In genomic region chr22:42610211-42610610, GRCh38 we compare ENCODE assay signal across 11 cellular contexts. TPM values are rescaled to one million over a fixed set of nuclear protein-coding genes. Genes with fewer than 3 reads are reported as not detected.
DNase-seq lines count a peak whose midpoint lies in the region; ATAC-seq and TF ChIP-seq lines count a peak whose summit lies in the region.
"Had no signal": no experiment of that assay in that cellular context is flagged by ENCODE, and none has a peak within 500 bp of the region (broad histone marks: within the 10 kb centered on the region; RNA-seq: fewer than 3 reads in every experiment).

No MANE protein-coding gene starts in this region.

- TF ChIP-seq CTCF in heart right ventricle (IDR thresholded peaks at IDR 0.05): no peak
- TF ChIP-seq CTCF in right atrium auricular region (IDR thresholded peaks at IDR 0.05): no peak
- TF ChIP-seq CTCF in cardiac fibroblast (IDR thresholded peaks at IDR 0.05; ENCODE audit: low read depth, low read length): no peak
- TF ChIP-seq CTCF in upper lobe of right lung (IDR thresholded peaks at IDR 0.05): no peak

- H3K9me3 ChIP-seq in heart right ventricle (no peaks in the 10 kb centered on the region), right atrium auricular region (no peaks in the 10 kb centered on the region), mesodermal cell (ENCODE audit: control insufficient read depth, low read length) (no peaks in the 10 kb centered on the region), upper lobe of right lung (no peaks in the 10 kb centered on the region)

- H3K27ac ChIP-seq in heart right ventricle (peak overlapping the region in 6 of 10 donors; percentile 33 to 74 (median 65)), right atrium auricular region (no peak overlapping the region), mesodermal cell (ENCODE audit: low read depth, low read length, severe bottlenecking) (peak overlapping the region; percentile 39), upper lobe of right lung (peak overlapping the region; percentile 73)
- H3K27ac ChIP-seq: parathyroid adenoma had no signal

- intact Hi-C loops in heart right ventricle (cut with DNase I) (loop anchor here in 1 of 10 donors (10.0 kb wide), 1 partner anchor 95 kb away; the partner anchor contains the start of gene RRP7A), upper lobe of right lung (cut with DNase I) (no loop called here)

- WGBS in heart right ventricle, 2 donors: 56 to 65% methylated on average over 5 of the region's 5 CpGs
- WGBS in mesodermal cell (ENCODE audit: insufficient coverage in 2 of 2), 2 experiments: 95 to 100% methylated on average over 4 to 5 of the region's 5 CpGs

- DNase-seq in heart right ventricle (no peak), right atrium auricular region (ENCODE audit: low spot score) (no peak), cardiac fibroblast (ENCODE audit: low read depth in 2 of 2) (peak; percentile 19 to 37), upper lobe of right lung (no peak), NOMO-1 treated with DMSO at 0.1 percent for 48 hours (lab: John Stamatoyannopoulos, UW; ENCODE audit: unreplicated experiment) (no peak)
- DNase-seq: activated T-cell treated with anti-CD3 and anti-CD28 coated beads, Interleukin-2, amount 50 U/mL, for 4 hours; NCI-H2029 had no signal

- H3K4me3 ChIP-seq in heart right ventricle (no peak overlapping the region), right atrium auricular region (no peak overlapping the region), cardiac fibroblast (replicated peaks in 1 of 2; ENCODE audit: low read depth in 2 of 2, low read length in 2 of 2) (no peak overlapping the region), mesodermal cell (ENCODE audit: extremely low read depth, insufficient read depth, low read length, poor library complexity, severe bottlenecking) (no peak overlapping the region), upper lobe of right lung (no peak overlapping the region)

- no peaks in the 10 kb centered on the region for H3K27me3 ChIP-seq in heart right ventricle
- H3K27me3 ChIP-seq in right atrium auricular region: no peaks in the 10 kb centered on the region
- no peaks in the 10 kb centered on the region for H3K27me3 ChIP-seq in upper lobe of right lung

- H3K4me1 ChIP-seq in heart right ventricle (peaks cover 12 to 70% (median 65%) of the 10 kb centered on the region in 9 donors), right atrium auricular region (peaks cover 0 to 60% of the 10 kb centered on the region in 2 donors), mesodermal cell (ENCODE audit: control insufficient read depth, insufficient read depth, low read length, poor library complexity, severe bottlenecking) (peaks cover 46% of the 10 kb centered on the region), upper lobe of right lung (peaks cover 53% of the 10 kb centered on the region)

- ATAC-seq in heart right ventricle (no peak), upper lobe of right lung (no peak), GM21381 (IDR thresholded peaks at IDR 0.05; ENCODE audit: unreplicated experiment) (no peak), GM19463 (IDR thresholded peaks at IDR 0.05; ENCODE audit: unreplicated experiment) (no peak)
- ATAC-seq: activated T-cell treated with anti-CD3 and anti-CD28 coated beads, Interleukin-2, amount 50 U/mL, for 4 hours had no signal

- H3K36me3 ChIP-seq in heart right ventricle (peaks cover 0 to 51% (median 4%) of the 10 kb centered on the region in 9 donors), right atrium auricular region (no peaks in the 10 kb centered on the region), mesodermal cell (ENCODE audit: control insufficient read depth, insufficient read depth, low read length) (peaks cover 53% of the 10 kb centered on the region), upper lobe of right lung (peaks cover 19% of the 10 kb centered on the region)

RNA-seq across cellular contexts. Expression of gene POLDIP3, which starts 4.5 kb away (rescaled TPM):
- total RNA-seq in heart right ventricle (10 to 100 TPM; 27.2 to 42.6 (median 33.6) TPM), right atrium auricular region (10 to 100 TPM; 20.2 to 29.5 TPM), upper lobe of right lung (66.9 TPM)
- polyA plus RNA-seq in heart right ventricle: 10 to 100 TPM; 11.9 to 32.6 TPM
- polyA plus RNA-seq in mesodermal cell (2013, experiment 1 of 2): 68.9 TPM
- 57.8 TPM for polyA plus RNA-seq in mesodermal cell (2013, experiment 2 of 2)

RNA-seq across cellular contexts. Expression of gene ATP5MGL, which starts 30.2 kb away (rescaled TPM):
- total RNA-seq in heart right ventricle (1 to 10 TPM in 1 of 10 donors, under 1 TPM in 9; 0.32 to 1.2 (median 0.50) TPM), right atrium auricular region (not detected), upper lobe of right lung (1.0 TPM)
- polyA plus RNA-seq in heart right ventricle: not detected
- polyA plus RNA-seq in mesodermal cell (2013, experiment 1 of 2): not detected
- not detected for polyA plus RNA-seq in mesodermal cell (2013, experiment 2 of 2)

RNA-seq across cellular contexts. Expression of gene CYB5R3, which starts 39.0 kb away (rescaled TPM):
- total RNA-seq in heart right ventricle (100 to 1,000 TPM; 261 to 633 (median 312) TPM), right atrium auricular region (100 to 1,000 TPM; 265 to 288 TPM), upper lobe of right lung (251 TPM)
- 100 to 1,000 TPM in 1 of 2 donors, 10 to 100 TPM in 1; 91.9 to 303 TPM for polyA plus RNA-seq in heart right ventricle
- 168 TPM for polyA plus RNA-seq in mesodermal cell (2013, experiment 1 of 2)
- polyA plus RNA-seq in mesodermal cell (2013, experiment 2 of 2): 146 TPM

RNA-seq across cellular contexts. Expression of gene SERHL2, which starts 56.5 kb away (rescaled TPM):
- total RNA-seq in heart right ventricle (1 to 10 TPM; 1.7 to 6.1 (median 3.5) TPM), right atrium auricular region (1 to 10 TPM; 2.4 to 3.9 TPM), upper lobe of right lung (1.2 TPM)
- polyA plus RNA-seq in heart right ventricle: 1 to 10 TPM; 1.4 to 4.7 TPM
- 4.3 TPM for polyA plus RNA-seq in mesodermal cell (2013, experiment 1 of 2)
- 3.9 TPM for polyA plus RNA-seq in mesodermal cell (2013, experiment 2 of 2)

Comparison
In these comparisons a context has a peak if more than half of its experiments do, and no peak if none do; other contexts are left out.
1. H3K27ac ChIP-seq: peak in heart right ventricle (6 of 10), mesodermal cell (single experiment) and upper lobe of right lung (single experiment); none in right atrium auricular region (0 of 2).
2. DNase-seq: peak in cardiac fibroblast (2 of 2); none in heart right ventricle (0 of 2), right atrium auricular region (single experiment), upper lobe of right lung (single experiment) and NOMO-1 treated with DMSO at 0.1 percent for 48 hours (single experiment).